In the genomic region with DNA sequence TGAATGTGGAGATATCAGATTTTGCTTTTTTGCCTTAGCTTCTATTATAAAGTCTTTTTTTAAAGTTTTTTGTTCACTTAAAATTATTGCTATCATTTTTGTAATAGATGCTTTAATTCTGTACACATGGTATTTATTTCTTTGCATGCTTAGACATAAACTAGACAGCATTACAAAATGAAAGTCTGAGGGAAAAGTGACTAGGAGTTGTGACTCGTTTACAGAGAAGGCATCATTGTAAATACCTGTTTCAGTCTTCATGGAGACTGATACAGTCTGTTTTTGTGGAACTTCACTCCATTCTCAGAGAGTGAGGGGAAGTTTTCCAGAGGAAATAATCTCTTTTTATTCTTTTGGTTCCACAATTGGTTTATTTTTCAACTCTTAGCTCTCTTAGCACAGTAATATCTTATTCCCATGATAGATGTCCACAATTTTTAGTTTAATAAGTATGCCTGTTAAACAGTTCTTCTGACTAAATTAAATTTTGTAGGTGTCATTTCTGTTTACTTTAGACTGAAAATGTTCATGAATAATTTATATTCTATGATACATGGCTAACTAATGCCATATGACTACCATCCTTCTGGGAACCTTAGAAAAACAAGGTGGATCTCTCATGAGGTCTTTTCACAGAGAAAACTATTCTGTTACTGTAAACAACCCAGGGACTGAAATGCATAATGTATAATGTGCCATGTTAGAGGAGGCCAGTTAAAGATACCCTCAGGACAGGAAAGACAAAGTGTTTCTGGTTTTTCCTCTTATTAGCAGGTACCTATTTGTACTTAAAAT, we compare ENCODE assay signal across 21 cellular contexts.
DNase-seq lines count a peak whose midpoint lies in the region; ATAC-seq, FAIRE-seq and TF ChIP-seq lines count a peak whose summit lies in the region.
"Had no signal": no experiment of that assay in that cellular context is flagged by ENCODE, and none has a peak within 500 bp of the region (broad histone marks: within the 10 kb centered on the region; RNA-seq: fewer than 3 reads in every experiment).

No MANE protein-coding gene starts in this region.

- H3K4me1 ChIP-seq in HEK293 (ENCODE audit: control insufficient read depth, insufficient read depth, low read length), result peaks cover 12% of the 10 kb centered on the region
- H3K4me1 ChIP-seq in GM12878 (ENCODE audit: control insufficient read depth, insufficient read depth, low read length), result no peaks in the 10 kb centered on the region
- H3K4me1 ChIP-seq: colonic mucosa, psoas muscle, SJSA1 had no signal

- peak overlapping the region; percentile 67 for H3K27ac Mint-ChIP-seq in glutamatergic neuron (ENCODE audit: unreplicated experiment)
- no peak overlapping the region for H3K27ac Mint-ChIP-seq in nephron progenitor cell
- H3K27ac Mint-ChIP-seq: CD4-positive, CD25-positive, alpha-beta regulatory T cell had no signal

- H3K79me2 ChIP-seq in GM12878 (ENCODE audit: control insufficient read depth, insufficient read depth, low read length), result no peaks in the 10 kb centered on the region

- SMC1A ChIA-PET in GM12878 (lab: Charles Lee; ENCODE audit: uncharacterized antibody, unreplicated experiment), result interaction anchor here (1.1 to 2.7 kb wide), 5 partner anchors 10 to 81 kb away, joined by 3 to 9 read pairs (median 3); no protein-coding TSS in a partner anchor

- H3K27me3 Mint-ChIP-seq in glutamatergic neuron (ENCODE audit: unreplicated experiment) (peaks cover 2% of the 10 kb centered on the region), nephron progenitor cell (ENCODE audit: low read depth, poor library complexity) (peaks cover 2% of the 10 kb centered on the region)
- H3K27me3 Mint-ChIP-seq: CD4-positive, CD25-positive, alpha-beta regulatory T cell had no signal

- H3K36me3 ChIP-seq in HEK293 (ENCODE audit: control insufficient read depth in 2 of 2, insufficient read depth in 1 of 2, low read length in 2 of 2) (peaks cover 0 to 4% of the 10 kb centered on the region in 2 experiments; a peak in 2 of 3 replicates), GM12878 (ENCODE audit: control insufficient read depth in 2 of 2, insufficient read depth in 2 of 2, low read length in 1 of 2) (no peaks in the 10 kb centered on the region; a peak in 2 of 4 replicates)
- H3K36me3 ChIP-seq: colonic mucosa, SJSA1 had no signal

- in situ Hi-C loops in GM12878 (cut with MboI), result no loop called here

- RAD21 ChIA-PET in GM12878 (lab: Charles Lee; ENCODE audit: unreplicated experiment), result no interaction called here

- TF ChIP-seq RAD21 in GM12878 (IDR thresholded peaks at IDR 0.05; ENCODE audit: insufficient read depth, low read depth, low read length), result no peak

- H3K9ac ChIP-seq in GM12878 (ENCODE audit: control insufficient read depth, insufficient read depth, low read length), result no peak overlapping the region

- H3K9me3 ChIP-seq in HEK293 (ENCODE audit: control insufficient read depth, insufficient read depth, low read depth, low read length) (no peaks in the 10 kb centered on the region), GM12878 (replicated peaks; ENCODE audit: control insufficient read depth, insufficient read depth, low read length) (no peaks in the 10 kb centered on the region)
- H3K9me3 ChIP-seq: colonic mucosa, heart right ventricle, psoas muscle, SJSA1, upper lobe of left lung had no signal

- no peak for TF ChIP-seq POLR2A in GM12878 (IDR thresholded peaks at IDR 0.05; ENCODE audit: low read depth, low read length)

- FAIRE-seq in A204.1 (lab: Jason Lieb, UNC) (peak; percentile 30), GM12878 (lab: Jason Lieb, UNC) (peak; percentile 31)

- no peaks in the 10 kb centered on the region for H3K9me3 Mint-ChIP-seq in glutamatergic neuron (ENCODE audit: unreplicated experiment)
- no peaks in the 10 kb centered on the region for H3K9me3 Mint-ChIP-seq in nephron progenitor cell
- H3K9me3 Mint-ChIP-seq: CD4-positive, CD25-positive, alpha-beta regulatory T cell had no signal

- H3K27me3 ChIP-seq in GM12878 (replicated peaks in 1 of 2; ENCODE audit: control insufficient read depth in 2 of 2, insufficient read depth in 2 of 2, low read length in 1 of 2), result no peaks in the 10 kb centered on the region
- H3K27me3 ChIP-seq: colonic mucosa, heart right ventricle, SJSA1, upper lobe of left lung had no signal

- H3K4me1 Mint-ChIP-seq in glutamatergic neuron (ENCODE audit: low read depth, unreplicated experiment), result peaks cover 14% of the 10 kb centered on the region
- H3K4me1 Mint-ChIP-seq in nephron progenitor cell, result no peaks in the 10 kb centered on the region
- H3K4me1 Mint-ChIP-seq: CD4-positive, CD25-positive, alpha-beta regulatory T cell had no signal

- BruUV-seq in GM12878 (replicated peaks; lab: Mats Ljungman, UMichigan), result no TSS peak

- CTCF ChIA-PET in HEK293 (lab: Yijun Ruan, JAX), result interaction anchor here (0.6 kb wide), 1 partner anchor 12 kb away, joined by 3 read pairs; no protein-coding TSS in a partner anchor
- CTCF ChIA-PET in GM12878 (lab: Yijun Ruan, JAX), result interaction anchor here (1.4 kb wide), 1 partner anchor 65 kb away, joined by 3 read pairs; no protein-coding TSS in a partner anchor

- H3K36me3 Mint-ChIP-seq in glutamatergic neuron (ENCODE audit: unreplicated experiment), result no peaks in the 10 kb centered on the region
- H3K36me3 Mint-ChIP-seq in nephron progenitor cell (ENCODE audit: low read depth), result peaks cover 5% of the 10 kb centered on the region
- H3K36me3 Mint-ChIP-seq: CD4-positive, CD25-positive, alpha-beta regulatory T cell had no signal

- intact Hi-C loops in GM12878 (cut with micrococcal nuclease; ENCODE audit: unreplicated experiment), result no loop called here

- H3K27ac ChIP-seq in HEK293 (ENCODE audit: extremely low read depth, low read depth, low read length) (no peak overlapping the region), GM12878 (ENCODE audit: control insufficient read depth, insufficient read depth) (no peak overlapping the region)
- H3K27ac ChIP-seq: colonic mucosa, epithelial cell of prostate, heart right ventricle, psoas muscle, SJSA1, upper lobe of left lung had no signal

- ATAC-seq in GM12878 (no peak), GM21619 (IDR thresholded peaks at IDR 0.05; ENCODE audit: unreplicated experiment) (no peak), GM18502 (IDR thresholded peaks at IDR 0.05; ENCODE audit: poor library complexity, unreplicated experiment) (no peak)
- ATAC-seq: heart right ventricle, psoas muscle had no signal

- DNase-seq in GM12878 (ENCODE audit: low read depth, low spot score) (no peak), glutamatergic neuron (no peak), amniotic stem cell (lab: John Stamatoyannopoulos, UW) (no peak), nephron progenitor cell (no peak)
- DNase-seq: ACHN; activated CD4-positive, CD25-positive, alpha-beta regulatory T cell treated with anti-CD3 and anti-CD28 coated beads, Interleukin-2, amount 50 U/mL, for 72 hours; CD4-positive, CD25-positive, alpha-beta regulatory T cell; colonic mucosa; heart right ventricle; NCI-H1694 treated with DMSO at 0.1 percent for 48 hours; NCI-H510A; psoas muscle; stimulated activated naive CD4-positive, alpha-beta T cell treated with Interleukin-2 at 50 U/mL for 16 hours; T1000; upper lobe of left lung had no signal

- no peak overlapping the region for H3K4me2 ChIP-seq in GM12878 (ENCODE audit: control insufficient read depth, insufficient read depth)

- TF ChIP-seq CTCF in HEK293 (tag by site-specific recombination; IDR thresholded peaks at IDR 0.05) (no peak), GM12878 (IDR thresholded peaks at IDR 0.05 in 2 of 3, conservative IDR thresholded peaks at IDR 0.05 in 1 of 3; ENCODE audit: control insufficient read depth in 2 of 3, extremely low read depth in 1 of 3, insufficient read depth in 1 of 3, low read depth in 3 of 3, low read length in 3 of 3) (no peak), glutamatergic neuron (IDR thresholded peaks at IDR 0.05; ENCODE audit: partially characterized antibody, unreplicated experiment) (no peak), nephron progenitor cell (IDR thresholded peaks at IDR 0.05) (no peak)

- H3K4me3 Mint-ChIP-seq in glutamatergic neuron (ENCODE audit: unreplicated experiment), result peak overlapping the region; percentile 55
- no peak overlapping the region for H3K4me3 Mint-ChIP-seq in nephron progenitor cell
- H3K4me3 Mint-ChIP-seq: CD4-positive, CD25-positive, alpha-beta regulatory T cell had no signal

- POLR2A ChIA-PET in HEK293 (lab: Yijun Ruan, JAX), result no interaction called here
- POLR2A ChIA-PET in GM12878 (lab: Charles Lee), result no interaction called here

- H3K4me3 ChIP-seq in HEK293 (ENCODE audit: low read depth, low read length), result no peak overlapping the region
- no peak overlapping the region for H3K4me3 ChIP-seq in GM12878
- H3K4me3 ChIP-seq: colonic mucosa, heart right ventricle, psoas muscle, SJSA1, upper lobe of left lung had no signal

- no peak overlapping the region for H2AFZ ChIP-seq in GM12878 (ENCODE audit: control insufficient read depth, low read depth, low read length)

- no peaks in the 10 kb centered on the region for H4K20me1 ChIP-seq in GM12878 (ENCODE audit: control insufficient read depth, insufficient read depth)

- 0% methylated on average over 1 of the region's 1 CpG for WGBS in GM12878 (ENCODE audit: insufficient coverage, insufficient replicate concordance, low lambda C conversion rate, missing lambda C conversion rate)

- TF ChIP-seq EP300 in GM12878 (IDR thresholded peaks at IDR 0.05; ENCODE audit: borderline replicate concordance in 1 of 2, control insufficient read depth in 1 of 2, low read depth in 2 of 2, low read length in 2 of 2), result no peak

TF ChIP-seq in HEK293, 187 proteins besides CTCF, POLR2A, EP300 and RAD21 (continues in another document):
- TF ChIP-seq MYNN (tag by site-specific recombination; IDR thresholded peaks at IDR 0.05; ENCODE audit: borderline replicate concordance) (no peak), TRIM28 (IDR thresholded peaks at IDR 0.05; ENCODE audit: borderline replicate concordance, low read length) (peak; percentile 45; the same call in 1 of the 2 replicates)

TF ChIP-seq in GM12878, 131 proteins besides CTCF, POLR2A, EP300 and RAD21 (continues in another document):
- TF ChIP-seq CBFB (IDR thresholded peaks at IDR 0.05; ENCODE audit: low read depth), result no peak
- TF ChIP-seq, protein P1, sequence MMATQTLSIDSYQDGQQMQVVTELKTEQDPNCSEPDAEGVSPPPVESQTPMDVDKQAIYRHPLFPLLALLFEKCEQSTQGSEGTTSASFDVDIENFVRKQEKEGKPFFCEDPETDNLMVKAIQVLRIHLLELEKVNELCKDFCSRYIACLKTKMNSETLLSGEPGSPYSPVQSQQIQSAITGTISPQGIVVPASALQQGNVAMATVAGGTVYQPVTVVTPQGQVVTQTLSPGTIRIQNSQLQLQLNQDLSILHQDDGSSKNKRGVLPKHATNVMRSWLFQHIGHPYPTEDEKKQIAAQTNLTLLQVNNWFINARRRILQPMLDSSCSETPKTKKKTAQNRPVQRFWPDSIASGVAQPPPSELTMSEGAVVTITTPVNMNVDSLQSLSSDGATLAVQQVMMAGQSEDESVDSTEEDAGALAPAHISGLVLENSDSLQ (IDR thresholded peaks at IDR 0.05), result no peak
- no peak for TF ChIP-seq ZNF24 (IDR thresholded peaks at IDR 0.05)
